Comparison of ENCODE assay signal across 8 cellular contexts in the genomic region with DNA sequence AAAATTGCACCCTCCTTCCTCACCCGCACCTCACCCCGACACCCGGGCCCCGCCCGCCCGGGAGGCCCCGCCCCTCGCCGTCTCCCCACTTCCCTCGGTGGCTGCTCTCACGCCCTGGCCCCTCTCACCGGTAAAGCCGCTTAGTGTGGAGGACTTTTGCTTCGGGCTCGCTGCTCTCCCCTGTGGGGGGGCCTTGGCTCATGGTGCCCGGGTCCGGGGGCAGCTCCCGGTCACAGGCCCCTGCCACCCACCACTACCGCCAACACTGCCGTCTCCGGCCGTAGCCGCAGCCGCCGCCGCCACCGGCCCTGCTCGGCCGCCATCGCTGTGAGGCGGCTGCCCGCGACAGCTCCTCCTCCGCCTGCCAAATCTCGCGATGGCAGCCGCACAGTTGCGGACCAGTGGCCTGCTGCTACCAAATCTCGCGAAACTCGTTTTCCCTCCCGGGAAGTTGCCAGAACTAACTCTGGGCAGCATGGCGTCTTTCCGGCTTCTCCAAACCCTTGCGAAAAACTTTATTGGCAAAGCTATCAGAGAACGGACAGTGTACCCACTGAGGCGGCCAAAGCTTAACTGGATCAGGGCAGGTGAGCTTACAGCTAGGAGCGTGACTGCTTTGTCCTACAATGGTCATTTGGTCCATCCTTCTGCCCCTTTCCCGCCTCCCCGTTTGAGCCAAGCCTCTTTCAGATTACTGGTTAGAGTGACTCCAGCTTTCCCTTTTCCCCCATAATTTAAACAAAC. TPM values are rescaled to one million over a fixed set of nuclear protein-coding genes. Genes with fewer than 3 reads are reported as not detected.
DNase-seq lines count a peak whose midpoint lies in the region; ATAC-seq, FAIRE-seq and TF ChIP-seq lines count a peak whose summit lies in the region.

Gene SMG5 (minus strand): TSS at position 347 of the 744 bp plus-strand sequence. CDS start 145 bp downstream, at position 202.

- TF ChIP-seq CTCF in AG10803 (conservative IDR thresholded peaks at IDR 0.05; ENCODE audit: low read length): no peak
- no peak for TF ChIP-seq CTCF in keratinocyte (optimal IDR thresholded peaks at IDR 0.05 in 1 of 3, IDR thresholded peaks at IDR 0.05 in 1 of 3, conservative IDR thresholded peaks at IDR 0.05 in 1 of 3; ENCODE audit: extremely low read depth in 1 of 3, insufficient read depth in 2 of 3, low read length in 3 of 3)

- FAIRE-seq in keratinocyte (lab: Jason Lieb, UNC): peak; percentile 71

- peaks cover 12 to 15% of the 10 kb centered on the region in 2 experiments for H3K36me3 ChIP-seq in keratinocyte (ENCODE audit: control insufficient read depth in 2 of 2, extremely low read depth in 1 of 2, insufficient read depth in 2 of 2, low read length in 2 of 2)

- H3K79me2 ChIP-seq in keratinocyte (ENCODE audit: control insufficient read depth, insufficient read depth, low read length): peaks cover 59% of the 10 kb centered on the region

- H2AFZ ChIP-seq in keratinocyte (ENCODE audit: control insufficient read depth, low read length): peak within 1 kb of the TSS; percentile 100

- DNase-seq in AG10803 (ENCODE audit: low read depth) (peak; percentile 98), NCI-H460 (ENCODE audit: extremely low read depth, low read depth) (peak; percentile 100), cerebellar nuclear complex (lab: John Stamatoyannopoulos, UW) (peak; percentile 67 to 86), keratinocyte (ENCODE audit: low read depth, low spot score) (no peak)
- peak; percentile 94 for DNase-seq in activated CD4-positive, CD25-positive, alpha-beta regulatory T cell treated with anti-CD3 and anti-CD28 coated beads, Interleukin-2, amount 50 U/mL, for 72 hours
- peak; percentile 89 to 90 for DNase-seq in stimulated activated CD4-positive, alpha-beta T cell treated with anti-CD3 and anti-CD28 coated beads, Interleukin-15, amount 100 ng/mL, for 1 hour (ENCODE audit: low read depth in 1 of 2, low spot score in 1 of 2)

- no peaks in the 10 kb centered on the region for H3K27me3 ChIP-seq in keratinocyte (ENCODE audit: control insufficient read depth, extremely low read depth, insufficient read depth, low read length)

- H4K20me1 ChIP-seq in keratinocyte (ENCODE audit: control insufficient read depth, extremely low read depth, insufficient read depth, low read length): no peaks in the 10 kb centered on the region

- H3K9me3 ChIP-seq in keratinocyte (ENCODE audit: control insufficient read depth, low read depth, low read length): no peaks in the 10 kb centered on the region

- no peaks in the 10 kb centered on the region for H3K9me1 ChIP-seq in keratinocyte (ENCODE audit: control insufficient read depth, extremely low read depth, insufficient read depth, low read length)

- ATAC-seq in GM19043 (IDR thresholded peaks at IDR 0.05; ENCODE audit: low read depth, unreplicated experiment) (peak; percentile 81), HG03378 (IDR thresholded peaks at IDR 0.05; ENCODE audit: unreplicated experiment) (peak; percentile 71)

- peaks cover 33% of the 10 kb centered on the region for H3K4me1 ChIP-seq in keratinocyte (ENCODE audit: control insufficient read depth, extremely low read depth, insufficient read depth, low read length)

- dilution Hi-C loops in keratinocyte (cut with MboI; ENCODE audit: extremely low pct_ligation_motif_present, low sequenced_read_pairs): no loop called here

- H3K4me3 ChIP-seq in AG10803 (ENCODE audit: low read length) (peak within 1 kb of the TSS; percentile 96), keratinocyte (ENCODE audit: control insufficient read depth in 2 of 3, extremely low read depth in 1 of 3, insufficient read depth in 2 of 3, low read depth in 1 of 3, low read length in 3 of 3) (peak within 1 kb of the TSS; percentile 54 to 89 (median 85))

- H3K4me2 ChIP-seq in keratinocyte (ENCODE audit: control insufficient read depth, extremely low read depth, insufficient read depth, low read depth, low read length): peak within 1 kb of the TSS; percentile 99

- peak within 1 kb of the TSS; percentile 80 for H3K27ac ChIP-seq in keratinocyte (ENCODE audit: control insufficient read depth, insufficient read depth, low read length)

- peak within 1 kb of the TSS; percentile 92 for H3K9ac ChIP-seq in keratinocyte (ENCODE audit: control insufficient read depth, extremely low read depth, insufficient read depth, low read length)

RNA-seq across cellular contexts. Expression of gene SMG5, which starts in this region (rescaled TPM):
- 74.7 and 79.8 TPM in 2 replicates for total RNA-seq in NCI-H460 (2014; rRNA removed; shearing (Covaris generic))
- 220 and 225 TPM in 2 replicates for polyA plus RNA-seq in NCI-H460 (2014; cell fraction: nucleus; rRNA removed)
- polyA plus RNA-seq in keratinocyte: 22.4 to 28.2 TPM (median 27.8 TPM) in 3 replicates
- polyA plus RNA-seq in keratinocyte (2011; ENCODE audit: low read depth): 39.6 TPM
- 19.9 and 23.2 TPM in 2 replicates for polyA plus RNA-seq in keratinocyte (2011; cell fraction: cytosol; rRNA removed)
- 69.2 and 82.1 TPM in 2 replicates for polyA plus RNA-seq in keratinocyte (2011; cell fraction: nucleus; rRNA removed)
- 38.2 and 45.5 TPM in 2 replicates for polyA plus RNA-seq in keratinocyte (2012; ENCODE audit: low replicate concordance)
- polyA minus RNA-seq in keratinocyte: 29.0 to 62.0 TPM (median 29.1 TPM) in 3 replicates
- 32.6 TPM for polyA minus RNA-seq in keratinocyte (2011; cell fraction: cytosol; rRNA and poly(A)+ RNA removed)
- polyA minus RNA-seq in keratinocyte (2011; cell fraction: nucleus; rRNA and poly(A)+ RNA removed): 23.3 and 35.4 TPM in 2 replicates
